ENCODE assay signal across 1 cellular context in the genomic region with DNA sequence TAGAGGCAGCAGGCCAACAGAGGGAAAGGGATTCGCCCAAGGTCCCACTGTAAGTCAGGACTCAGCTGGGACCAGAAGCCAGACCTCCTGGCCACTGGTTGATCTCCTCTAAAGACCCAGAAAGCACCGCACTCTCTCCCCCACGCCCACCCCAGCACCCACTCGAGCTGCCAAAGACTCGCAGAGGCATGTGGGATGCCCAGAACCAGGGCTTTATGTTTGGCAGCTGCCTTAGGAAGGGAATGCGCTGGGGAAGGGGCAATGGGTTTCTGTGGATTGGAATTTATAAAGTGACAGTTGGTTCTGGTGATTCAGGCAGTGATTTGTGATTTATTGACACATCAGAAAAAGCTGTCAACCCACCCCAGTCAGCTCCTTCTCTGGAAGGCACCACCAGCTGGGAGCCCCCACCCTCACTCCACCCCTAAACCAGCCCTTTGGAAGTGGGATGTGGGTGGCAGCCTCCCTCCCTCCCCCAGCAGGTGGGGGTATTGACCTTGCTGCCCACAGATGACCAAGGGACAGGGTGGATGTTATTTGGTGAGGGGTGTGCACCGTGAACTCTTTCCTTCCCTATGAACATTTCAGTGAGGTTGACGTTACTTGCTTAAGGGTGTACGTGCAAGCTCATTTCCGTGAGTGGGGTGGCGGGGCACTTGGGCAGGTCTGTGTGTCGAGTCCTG.
TF ChIP-seq lines count a peak whose summit lies in the region.

No MANE protein-coding gene starts in this region.

TF ChIP-seq in HepG2, 621 proteins besides CTCF, POLR2A, EP300 and RAD21 (continued from another document):
- TF ChIP-seq, protein P1, sequence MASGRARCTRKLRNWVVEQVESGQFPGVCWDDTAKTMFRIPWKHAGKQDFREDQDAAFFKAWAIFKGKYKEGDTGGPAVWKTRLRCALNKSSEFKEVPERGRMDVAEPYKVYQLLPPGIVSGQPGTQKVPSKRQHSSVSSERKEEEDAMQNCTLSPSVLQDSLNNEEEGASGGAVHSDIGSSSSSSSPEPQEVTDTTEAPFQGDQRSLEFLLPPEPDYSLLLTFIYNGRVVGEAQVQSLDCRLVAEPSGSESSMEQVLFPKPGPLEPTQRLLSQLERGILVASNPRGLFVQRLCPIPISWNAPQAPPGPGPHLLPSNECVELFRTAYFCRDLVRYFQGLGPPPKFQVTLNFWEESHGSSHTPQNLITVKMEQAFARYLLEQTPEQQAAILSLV (CRISPR knock-in tag; IDR thresholded peaks at IDR 0.05; ENCODE audit: borderline replicate concordance), result no peak
